Comparison of ENCODE assay signal across 1 cellular context in genomic region chr1:236524142-236524891, GRCh38.
A peak's percentile ranks its signal among the peaks of the same experiment; 100 is the strongest.
TF ChIP-seq lines count a peak whose summit lies in the region.

No MANE protein-coding gene starts in this region.

TF ChIP-seq in WTC11, 78 proteins besides CTCF, POLR2A, EP300 and RAD21 (continued from another document):
- TF ChIP-seq USF1 (CRISPR knock-in tag; IDR thresholded peaks at IDR 0.05) = peak; percentile 89
- no peak for TF ChIP-seq ATF6 (CRISPR knock-in tag; IDR thresholded peaks at IDR 0.05)
- peak; percentile 67; the same call in 1 of the 2 replicates for TF ChIP-seq NFE2L1 (CRISPR knock-in tag; IDR thresholded peaks at IDR 0.05)
